In the genomic region with DNA sequence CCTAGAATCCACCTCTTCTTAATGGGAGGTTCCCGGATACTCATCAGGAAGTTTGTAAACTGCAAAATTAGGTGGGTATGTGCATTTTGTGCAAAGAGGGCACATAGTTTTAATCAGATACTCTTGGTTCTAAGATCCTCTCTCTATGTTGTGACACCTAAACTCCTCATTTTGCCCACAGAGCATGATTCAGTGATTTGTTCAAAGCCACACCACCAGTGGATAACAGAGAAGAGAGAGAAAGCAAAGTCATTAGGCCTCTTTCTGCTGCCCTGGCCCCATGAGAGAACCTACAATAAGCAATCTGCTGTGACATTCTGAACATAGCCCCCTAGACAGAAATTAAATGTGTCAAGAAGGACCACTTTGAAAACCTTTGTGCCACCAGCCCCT, we compare ENCODE assay signal across 13 cellular contexts.
DNase-seq lines count a peak whose midpoint lies in the region; ATAC-seq and TF ChIP-seq lines count a peak whose summit lies in the region.
"Had no signal": no experiment of that assay in that cellular context is flagged by ENCODE, and none has a peak within 500 bp of the region (broad histone marks: within the 10 kb centered on the region; RNA-seq: fewer than 3 reads in every experiment).

No MANE protein-coding gene starts in this region.

- DNase-seq in BE2C (no peak), T-helper 17 cell (no peak), mucosa of descending colon (no peak), Ammon's horn (ENCODE audit: low spot score) (no peak), HuH-7 (ENCODE audit: low spot score) (no peak), NCI-H1694 (lab: John Stamatoyannopoulos, UW) (no peak)
- DNase-seq: NCI-H1105 treated with DMSO at 0.1 percent for 48 hours, NCI-H748 treated with DMSO at 0.1 percent for 48 hours had no signal

- H3K4me1 Mint-ChIP-seq in T-helper 17 cell = peaks cover 8% of the 10 kb centered on the region

- H3K9me3 ChIP-seq in BE2C (no peaks in the 10 kb centered on the region), T-helper 17 cell (ENCODE audit: control insufficient read depth, low read length, poor library complexity, severe bottlenecking) (no peaks in the 10 kb centered on the region), mucosa of descending colon (no peaks in the 10 kb centered on the region)
- H3K9me3 ChIP-seq: HAP-1, right atrium auricular region had no signal

- no peak for TF ChIP-seq CTCF in BE2C (IDR thresholded peaks at IDR 0.05; ENCODE audit: low read depth, low read length)
- no peak for TF ChIP-seq CTCF in mucosa of descending colon (IDR thresholded peaks at IDR 0.05)

- H3K4me3 Mint-ChIP-seq in T-helper 17 cell = no peak overlapping the region
- H3K4me3 Mint-ChIP-seq: CD8-positive, alpha-beta T cell had no signal

- H3K4me3 ChIP-seq in BE2C (ENCODE audit: low read depth, low read length) = peak overlapping the region; percentile 41
- H3K4me3 ChIP-seq in mucosa of descending colon = no peak overlapping the region
- H3K4me3 ChIP-seq: HAP-1 had no signal

- no peaks in the 10 kb centered on the region for H3K36me3 ChIP-seq in BE2C
- H3K36me3 ChIP-seq in mucosa of descending colon (ENCODE audit: low read depth) = no peaks in the 10 kb centered on the region
- H3K36me3 ChIP-seq: HAP-1, right atrium auricular region had no signal

- H3K27ac Mint-ChIP-seq in T-helper 17 cell = no peak overlapping the region
- H3K27ac Mint-ChIP-seq: CD8-positive, alpha-beta T cell had no signal

- no peaks in the 10 kb centered on the region for H3K27me3 ChIP-seq in BE2C
- H3K27me3 ChIP-seq: right atrium auricular region had no signal

- H3K27me3 Mint-ChIP-seq in T-helper 17 cell = no peaks in the 10 kb centered on the region

- intact Hi-C loops in mucosa of descending colon (cut with DNase I, micrococcal nuclease) = no loop called here

- ATAC-seq in HG02642 (IDR thresholded peaks at IDR 0.05; ENCODE audit: poor library complexity, unreplicated experiment) (peak; percentile 11), T-helper 17 cell (peak; percentile 6), mucosa of descending colon (peak; percentile 5), GM19023 (IDR thresholded peaks at IDR 0.05; ENCODE audit: unreplicated experiment) (no peak)

- peaks cover 2% of the 10 kb centered on the region for H3K36me3 Mint-ChIP-seq in T-helper 17 cell (ENCODE audit: low read depth)
- H3K36me3 Mint-ChIP-seq: CD8-positive, alpha-beta T cell had no signal

- H3K4me1 ChIP-seq in BE2C (peaks cover 15% of the 10 kb centered on the region), mucosa of descending colon (ENCODE audit: low read depth) (peaks cover 14% of the 10 kb centered on the region)
- H3K4me1 ChIP-seq: HAP-1 had no signal
